Comparison of ENCODE assay signal across 2 cellular contexts in genomic region chr2:24084386-24085375, GRCh38.
TF ChIP-seq lines count a peak whose summit lies in the region.

TP53I3 (minus strand) TSS chr2:24084834; CDS start chr2:24084326, 508 bp downstream.

TF ChIP-seq in HCT116, 20 proteins besides CTCF, POLR2A, EP300 and RAD21:
- TF ChIP-seq ZFX (IDR thresholded peaks at IDR 0.05) (peak; percentile 28; the same call in 1 of the 2 replicates), YY1 (IDR thresholded peaks at IDR 0.05; ENCODE audit: extremely low read depth, insufficient replicate concordance, low read depth, low read length) (peak; percentile 69), CEBPB (IDR thresholded peaks at IDR 0.05; ENCODE audit: low read depth) (no peak), CBX3 (IDR thresholded peaks at IDR 0.05; ENCODE audit: low read depth) (no peak), EZH2phosphoT487 (IDR thresholded peaks at IDR 0.05; ENCODE audit: borderline replicate concordance) (no peak), SIN3A (IDR thresholded peaks at IDR 0.05; ENCODE audit: low read depth) (no peak), EGR1 (IDR thresholded peaks at IDR 0.05; ENCODE audit: low read depth) (no peak), TCF7L2 (IDR thresholded peaks at IDR 0.05; ENCODE audit: borderline replicate concordance, extremely low read depth, insufficient read depth, insufficient read length) (no peak), REST (IDR thresholded peaks at IDR 0.05; ENCODE audit: low read depth) (no peak), EZH2 (IDR thresholded peaks at IDR 0.05) (no peak), SP1 (IDR thresholded peaks at IDR 0.05; ENCODE audit: low read depth) (no peak), ATF3 (IDR thresholded peaks at IDR 0.05) (no peak), SRF (IDR thresholded peaks at IDR 0.05; ENCODE audit: low read depth) (no peak), ZNF274 (IDR thresholded peaks at IDR 0.05; ENCODE audit: low read depth, low read length) (no peak), ELF1 (IDR thresholded peaks at IDR 0.05; ENCODE audit: borderline replicate concordance, low read depth) (no peak), MAX (IDR thresholded peaks at IDR 0.05) (no peak), FOSL1 (IDR thresholded peaks at IDR 0.05; ENCODE audit: low read depth) (no peak), ZBTB33 (IDR thresholded peaks at IDR 0.05; ENCODE audit: extremely low read depth, insufficient replicate concordance, low read length) (no peak), JUND (IDR thresholded peaks at IDR 0.05) (no peak), POLR2AphosphoS5 (IDR thresholded peaks at IDR 0.05; ENCODE audit: low read depth, low read length) (peak; percentile 91)

TF ChIP-seq in SK-N-SH, 30 proteins besides CTCF, POLR2A, EP300 and RAD21:
- TF ChIP-seq FOSL2 (IDR thresholded peaks at IDR 0.05; ENCODE audit: borderline replicate concordance, low read depth) (no peak), TCF12 (IDR thresholded peaks at IDR 0.05) (peak; percentile 45; the same call in 1 of the 2 replicates), TEAD4 (IDR thresholded peaks at IDR 0.05; ENCODE audit: borderline replicate concordance, insufficient read depth) (no peak), MAX (IDR thresholded peaks at IDR 0.05; ENCODE audit: low read depth) (peak; percentile 22; the same call in 1 of the 2 replicates), CHD2 (IDR thresholded peaks at IDR 0.05; ENCODE audit: low read length, partially characterized antibody) (peak; percentile 5), RCOR1 (IDR thresholded peaks at IDR 0.05; ENCODE audit: low read length) (no peak), YY1 (IDR thresholded peaks at IDR 0.05; ENCODE audit: low read depth) (peak; percentile 75), MXI1 (IDR thresholded peaks at IDR 0.05; ENCODE audit: low read depth, low read length) (peak; percentile 85), USF2 (IDR thresholded peaks at IDR 0.05; ENCODE audit: borderline replicate concordance, low read depth, low read length) (no peak), SIN3A (IDR thresholded peaks at IDR 0.05; ENCODE audit: borderline replicate concordance, low read depth, low read length) (peak; percentile 48; the same call in 1 of the 2 replicates), POLR2AphosphoS5 (IDR thresholded peaks at IDR 0.05; ENCODE audit: low read depth, low read length) (peak; percentile 96), PBX3 (IDR thresholded peaks at IDR 0.05) (peak; percentile 21; the same call in 1 of the 2 replicates), TAF1 (IDR thresholded peaks at IDR 0.05; ENCODE audit: borderline replicate concordance, low read depth, low read length) (peak; percentile 73), SMC3 (IDR thresholded peaks at IDR 0.05; ENCODE audit: low read depth, low read length) (peak; percentile 75), GATA2 (CRISPR knock-in tag; IDR thresholded peaks at IDR 0.05) (no peak; the same call in 1 of the 2 replicates), RFX5 (IDR thresholded peaks at IDR 0.05; ENCODE audit: low read length) (peak; percentile 68; the same call in 1 of the 2 replicates), NRF1 (IDR thresholded peaks at IDR 0.05; ENCODE audit: low read depth, low read length) (peak; percentile 1; the same call in 1 of the 2 replicates), NFIC (IDR thresholded peaks at IDR 0.05; ENCODE audit: borderline replicate concordance) (0 out of 2 replicates have a peak, but pooled peaks have one; percentile 56), ELF1 (IDR thresholded peaks at IDR 0.05) (peak; percentile 44; the same call in 1 of the 2 replicates), REST (IDR thresholded peaks at IDR 0.05; ENCODE audit: low read depth, low read length) (peak; percentile 4; the same call in 1 of the 2 replicates)
